ENCODE assay signal across 11 cellular contexts in genomic region chr1:12180315-12180714, GRCh38. TPM values are rescaled to one million over a fixed set of nuclear protein-coding genes. Genes with fewer than 3 reads are reported as not detected.
DNase-seq lines count a peak whose midpoint lies in the region; ATAC-seq and TF ChIP-seq lines count a peak whose summit lies in the region.
"Had no signal": no experiment of that assay in that cellular context is flagged by ENCODE, and none has a peak within 500 bp of the region (broad histone marks: within the 10 kb centered on the region; RNA-seq: fewer than 3 reads in every experiment).

No MANE protein-coding gene starts in this region.

- H2AFZ ChIP-seq in smooth muscle cell (ENCODE audit: low read depth), result no peak overlapping the region

- peaks cover 25% of the 10 kb centered on the region for H3K4me1 ChIP-seq in smooth muscle cell (ENCODE audit: low read depth)

- peak; percentile 73 for ATAC-seq in left lobe of liver
- ATAC-seq in GM21737 (IDR thresholded peaks at IDR 0.05; ENCODE audit: unreplicated experiment), result no peak

- no peaks in the 10 kb centered on the region for H3K27me3 Mint-ChIP-seq in IgD-negative memory B cell

- 89% methylated on average over 10 of the region's 10 CpGs for WGBS in smooth muscle cell (ENCODE audit: low lambda C conversion rate)

- H3K36me3 Mint-ChIP-seq in IgD-negative memory B cell, result no peaks in the 10 kb centered on the region

- no peaks in the 10 kb centered on the region for H3K9me3 Mint-ChIP-seq in IgD-negative memory B cell
- H3K9me3 Mint-ChIP-seq: activated T-helper 2 cell treated with anti-CD3 and anti-CD28 coated beads, Interferon-gamma antibody, Interleukin-2, Interleukin-4, amounts not matched to agents 10 μg/mL and 5 μg/mL and 100 μg/mL, durations not matched to agents 14 hours and 24 hours and 36 hours had no signal

- no peaks in the 10 kb centered on the region for H3K36me3 ChIP-seq in smooth muscle cell (ENCODE audit: low read depth)

- H3K4me3 Mint-ChIP-seq in IgD-negative memory B cell, result no peak overlapping the region

- no peaks in the 10 kb centered on the region for H3K79me2 ChIP-seq in smooth muscle cell (ENCODE audit: low read depth)

- peak overlapping the region; percentile 71 to 94 (median 77) for H3K27ac Mint-ChIP-seq in IgD-negative memory B cell

- TF ChIP-seq CTCF in smooth muscle cell (IDR thresholded peaks at IDR 0.05; ENCODE audit: borderline replicate concordance, insufficient read depth, poor library complexity, severe bottlenecking), result no peak

- H3K27me3 ChIP-seq in smooth muscle cell (ENCODE audit: low read depth), result no peaks in the 10 kb centered on the region

- H4K20me1 ChIP-seq in smooth muscle cell (ENCODE audit: low read depth), result no peaks in the 10 kb centered on the region

- H3K27ac ChIP-seq in smooth muscle cell (ENCODE audit: low read depth), result peak overlapping the region; percentile 98

- no peak overlapping the region for H3K4me3 ChIP-seq in smooth muscle cell

- peaks cover 14% of the 10 kb centered on the region for H3F3A ChIP-seq in smooth muscle cell (ENCODE audit: low read depth)

- no peak overlapping the region for H3K4me2 ChIP-seq in smooth muscle cell

- peaks cover 54 to 65% (median 61%) of the 10 kb centered on the region in 3 donors for H3K4me1 Mint-ChIP-seq in IgD-negative memory B cell

- no peaks in the 10 kb centered on the region for H3K9me3 ChIP-seq in smooth muscle cell (replicated peaks; ENCODE audit: low read depth)

- DNase-seq in anterior cingulate cortex (lab: John Stamatoyannopoulos, UW) (peak in 34 of 58 donors; percentile 10 to 67 (median 30)), left lobe of liver (ENCODE audit: low spot score) (peak; percentile 97), smooth muscle cell (lab: John Stamatoyannopoulos, UW; ENCODE audit: unreplicated experiment) (no peak), NCI-H510A treated with DMSO at 0.1 percent for 48 hours (lab: John Stamatoyannopoulos, UW) (no peak), foreskin melanocyte (no peak)
- no peak for DNase-seq in stimulated activated naive CD4-positive, alpha-beta T cell (lab: John Stamatoyannopoulos, UW)
- DNase-seq: HCEC 1CT, islet precursor cell had no signal

- no peak overlapping the region for H3K9ac ChIP-seq in smooth muscle cell (ENCODE audit: low read depth)

RNA-seq across cellular contexts. Expression of gene TNFRSF1B, which starts 13.5 kb away (rescaled TPM):
- 117 TPM for polyA plus RNA-seq in IgD-negative memory B cell
- 16.8 TPM for total RNA-seq in left lobe of liver
- total RNA-seq in smooth muscle cell, result 6.9 and 9.0 TPM in 2 replicates
- polyA plus RNA-seq in smooth muscle cell, result 14.8 and 20.3 TPM in 2 replicates

RNA-seq across cellular contexts. Expression of gene VPS13D, which starts 49.5 kb away (rescaled TPM):
- polyA plus RNA-seq in IgD-negative memory B cell (8.9 TPM), smooth muscle cell (3.5 and 7.5 TPM in 2 replicates)
- total RNA-seq in left lobe of liver (31.1 TPM), smooth muscle cell (20.0 and 23.2 TPM in 2 replicates)

Comparison
In these comparisons a context has a peak if more than half of its experiments do, and no peak if none do; other contexts are left out.
1. DNase-seq: peak in anterior cingulate cortex (34 of 58) and left lobe of liver (single experiment); none in smooth muscle cell (single experiment), NCI-H510A treated with DMSO at 0.1 percent for 48 hours (single experiment), stimulated activated naive CD4-positive, alpha-beta T cell (0 of 6) and foreskin melanocyte (single experiment).